Comparison of ENCODE assay signal across 1 cellular context in genomic region chr9:129888085-129888808, GRCh38.
TF ChIP-seq lines count a peak whose summit lies in the region.

No MANE protein-coding gene starts in this region.

TF ChIP-seq in K562, 482 proteins besides CTCF, POLR2A, EP300 and RAD21 (continued from another document and continues in another):
- TF ChIP-seq GTF2E2 (tag; IDR thresholded peaks at IDR 0.05) (no peak), ZNF3 (CRISPR knock-in tag; IDR thresholded peaks at IDR 0.05) (no peak), MXD1 (CRISPR knock-in tag; IDR thresholded peaks at IDR 0.05; ENCODE audit: borderline replicate concordance, poor library complexity, severe bottlenecking) (no peak), ZNF134 (CRISPR knock-in tag; conservative IDR thresholded peaks at IDR 0.05) (0 out of 2 replicates have a peak, but pooled peaks have one; percentile 46), IRF9 (tag; IDR thresholded peaks at IDR 0.05) (no peak), SMARCA5 (IDR thresholded peaks at IDR 0.05) (no peak), HMG20B (CRISPR knock-in tag; IDR thresholded peaks at IDR 0.05) (no peak), ZNF347 (CRISPR knock-in tag; IDR thresholded peaks at IDR 0.05; ENCODE audit: low read depth) (no peak), RNF219 (CRISPR knock-in tag; IDR thresholded peaks at IDR 0.05) (no peak), PTTG1 (tag; IDR thresholded peaks at IDR 0.05; ENCODE audit: low read depth) (no peak), TCF3 (CRISPR knock-in tag; IDR thresholded peaks at IDR 0.05) (no peak), ZNF408 (CRISPR knock-in tag; IDR thresholded peaks at IDR 0.05; ENCODE audit: low read depth) (no peak), CC2D1A (IDR thresholded peaks at IDR 0.05) (no peak), MTA1 (IDR thresholded peaks at IDR 0.05; ENCODE audit: borderline replicate concordance) (no peak), PHF20 (IDR thresholded peaks at IDR 0.05; ENCODE audit: partially characterized antibody) (no peak), BCLAF1 (IDR thresholded peaks at IDR 0.05; ENCODE audit: borderline replicate concordance in 1 of 2, control insufficient read depth in 1 of 2, low read depth in 2 of 2, low read length in 1 of 2) (no peak), HMG20A (CRISPR knock-in tag; conservative IDR thresholded peaks at IDR 0.05) (no peak), ZNF589 (CRISPR knock-in tag; IDR thresholded peaks at IDR 0.05; ENCODE audit: low read depth) (no peak), FOXP1 (CRISPR knock-in tag; IDR thresholded peaks at IDR 0.05) (no peak), PML (IDR thresholded peaks at IDR 0.05; ENCODE audit: low read length) (no peak), ZNF764 (CRISPR knock-in tag; IDR thresholded peaks at IDR 0.05; ENCODE audit: low read depth) (no peak), KLF13 (tag; IDR thresholded peaks at IDR 0.05; ENCODE audit: borderline replicate concordance, low read depth) (0 out of 2 replicates have a peak, but pooled peaks have one; percentile 16), CBFB (CRISPR knock-in tag; IDR thresholded peaks at IDR 0.05) (no peak), ZNF280A (IDR thresholded peaks at IDR 0.05; ENCODE audit: low read depth, partially characterized antibody) (no peak), E2F3 (CRISPR knock-in tag; IDR thresholded peaks at IDR 0.05) (peak; percentile 68; the same call in 1 of the 2 replicates), TAF7 (tag; IDR thresholded peaks at IDR 0.05) (no peak), THRAP3 (IDR thresholded peaks at IDR 0.05; ENCODE audit: borderline replicate concordance) (no peak), DPF2 (IDR thresholded peaks at IDR 0.05) (no peak), TAF1 (IDR thresholded peaks at IDR 0.05; ENCODE audit: control insufficient read depth, extremely low read depth, insufficient read depth, low read length, severe bottlenecking) (no peak), ZNF253 (CRISPR knock-in tag; conservative IDR thresholded peaks at IDR 0.05) (no peak), CCNT2 (IDR thresholded peaks at IDR 0.05; ENCODE audit: borderline replicate concordance, extremely low read depth, insufficient read length, low read depth, low read length) (no peak), BRD9 (IDR thresholded peaks at IDR 0.05; ENCODE audit: low read depth, partially characterized antibody) (no peak), ARID1B (IDR thresholded peaks at IDR 0.05) (no peak), E2F4 (CRISPR knock-in tag; IDR thresholded peaks at IDR 0.05; ENCODE audit: low read depth) (no peak), ATF7 (IDR thresholded peaks at IDR 0.05) (no peak), TSHZ1 (CRISPR knock-in tag; IDR thresholded peaks at IDR 0.05) (no peak), ZNF785 (CRISPR knock-in tag; IDR thresholded peaks at IDR 0.05) (no peak), DEAF1 (CRISPR knock-in tag; IDR thresholded peaks at IDR 0.05) (no peak), ZNF263 (CRISPR knock-in tag; IDR thresholded peaks at IDR 0.05; ENCODE audit: borderline replicate concordance) (no peak), BRD4 (IDR thresholded peaks at IDR 0.05) (peak; percentile 80; the same call in 1 of the 2 replicates), BRF1 (IDR thresholded peaks at IDR 0.05; ENCODE audit: borderline replicate concordance, extremely low read depth, insufficient read length) (no peak), IRF2 (CRISPR knock-in tag; IDR thresholded peaks at IDR 0.05) (no peak), MCM2 (IDR thresholded peaks at IDR 0.05; ENCODE audit: low read depth) (no peak), RBBP5 (IDR thresholded peaks at IDR 0.05; ENCODE audit: borderline replicate concordance, insufficient read depth, low read length, poor library complexity, severe bottlenecking) (peak; percentile 51), THAP7 (CRISPR knock-in tag; IDR thresholded peaks at IDR 0.05) (no peak), RCOR1 (IDR thresholded peaks at IDR 0.05; ENCODE audit: borderline replicate concordance in 1 of 2, low read depth in 2 of 2, low read length in 2 of 2) (0 out of 4 replicates have a peak, but pooled peaks of 1 of the 2 experiments have one; percentile 6), ZNF780A (CRISPR knock-in tag; IDR thresholded peaks at IDR 0.05) (no peak), ATF6 (CRISPR knock-in tag; IDR thresholded peaks at IDR 0.05) (no peak), TEAD4 (IDR thresholded peaks at IDR 0.05; ENCODE audit: low read length) (no peak), TEAD4 (CRISPR knock-in tag; IDR thresholded peaks at IDR 0.05; ENCODE audit: borderline replicate concordance) (no peak)
